24 cellular contexts compared by ENCODE assay signal in genomic region chr11:6458352-6458751, GRCh38. TPM values are rescaled to one million over a fixed set of nuclear protein-coding genes. Genes with fewer than 3 reads are reported as not detected.
"Had no signal": no experiment of that assay in that cellular context is flagged by ENCODE, and none has a peak within 500 bp of the region (broad histone marks: within the 10 kb centered on the region; RNA-seq: fewer than 3 reads in every experiment).

No MANE protein-coding gene starts in this region.

- H3K36me3 Mint-ChIP-seq: activated naive CD4-positive, alpha-beta T cell treated with anti-CD3 and anti-CD28 coated beads, Interleukin-2, amount 10 ng/mL, durations not matched to agents 7 days and 5 days had no signal

- DNase-seq: activated CD4-positive, alpha-beta T cell treated with anti-CD3 and anti-CD28 coated beads for 36 hours; activated CD4-positive, alpha-beta T cell treated with anti-CD3 and anti-CD28 coated beads, Interleukin-2, amount 50 U/mL, for 1 hour; activated CD8-positive, alpha-beta memory T cell treated with anti-CD3 and anti-CD28 coated beads, Interleukin-2, amount 50 U/mL, for 4 hours; activated CD8-positive, alpha-beta T cell treated with anti-CD3 and anti-CD28 coated beads for 36 hours; activated gamma-delta T cell treated with Interleukin-2 at 50 U/mL for 16 hours; activated naive CD4-positive, alpha-beta T cell treated with anti-CD3 and anti-CD28 coated beads, Interleukin-2, amount 10 ng/mL, durations not matched to agents 7 days and 5 days; activated naive CD8-positive, alpha-beta T cell treated with anti-CD3 and anti-CD28 coated beads for 36 hours; activated T-cell treated with anti-CD3 and anti-CD28 coated beads, Interleukin-2, amount 50 U/mL, for 72 hours; Karpas-422; MM.1S; NCI-H1105; NCI-H1436; NCI-H187 treated with DMSO at 0.1 percent for 48 hours; NCI-H2081 treated with DMSO at 0.1 percent for 48 hours; NCI-H345; NCI-H510A; NCI-H69; T-cell; T-helper 2 cell; T1000 had no signal

- H3K4me3 Mint-ChIP-seq: activated CD4-positive, alpha-beta T cell treated with anti-CD3 and anti-CD28 coated beads for 36 hours; activated CD8-positive, alpha-beta T cell treated with anti-CD3 and anti-CD28 coated beads for 36 hours; activated naive CD4-positive, alpha-beta T cell treated with anti-CD3 and anti-CD28 coated beads, Interleukin-2, amount 10 ng/mL, durations not matched to agents 7 days and 5 days; activated naive CD8-positive, alpha-beta T cell treated with anti-CD3 and anti-CD28 coated beads for 36 hours; activated T-cell treated with anti-CD3 and anti-CD28 coated beads, Interleukin-2, amount 50 U/mL, for 72 hours; T-cell had no signal

- H3K27me3 Mint-ChIP-seq: activated CD4-positive, alpha-beta T cell treated with anti-CD3 and anti-CD28 coated beads for 36 hours; activated CD8-positive, alpha-beta T cell treated with anti-CD3 and anti-CD28 coated beads for 36 hours; activated naive CD4-positive, alpha-beta T cell treated with anti-CD3 and anti-CD28 coated beads, Interleukin-2, amount 10 ng/mL, durations not matched to agents 7 days and 5 days; activated naive CD8-positive, alpha-beta T cell treated with anti-CD3 and anti-CD28 coated beads for 36 hours; T-cell had no signal

- H3K27ac Mint-ChIP-seq: activated CD4-positive, alpha-beta T cell treated with anti-CD3 and anti-CD28 coated beads for 36 hours; activated CD8-positive, alpha-beta T cell treated with anti-CD3 and anti-CD28 coated beads for 36 hours; activated naive CD4-positive, alpha-beta T cell treated with anti-CD3 and anti-CD28 coated beads, Interleukin-2, amount 10 ng/mL, durations not matched to agents 7 days and 5 days; activated naive CD8-positive, alpha-beta T cell treated with anti-CD3 and anti-CD28 coated beads for 36 hours; activated T-cell treated with anti-CD3 and anti-CD28 coated beads, Interleukin-2, amount 50 U/mL, for 72 hours; activated T-helper 2 cell treated with anti-CD3 and anti-CD28 coated beads, Interferon-gamma antibody, Interleukin-2, Interleukin-4, amounts not matched to agents 10 μg/mL and 5 μg/mL and 100 μg/mL, durations not matched to agents 14 hours and 24 hours and 36 hours; T-cell had no signal

- H3K4me3 ChIP-seq: K562, SK-N-MC had no signal

- H3K27ac ChIP-seq: SK-N-MC, VCaP had no signal

- ATAC-seq: activated CD4-positive, alpha-beta T cell treated with anti-CD3 and anti-CD28 coated beads for 36 hours; activated CD8-positive, alpha-beta T cell treated with anti-CD3 and anti-CD28 coated beads for 36 hours; activated T-cell treated with anti-CD3 and anti-CD28 coated beads, Interleukin-2, amount 50 U/mL, for 72 hours; K562; T-cell had no signal

- H3K4me1 Mint-ChIP-seq: activated CD4-positive, alpha-beta T cell treated with anti-CD3 and anti-CD28 coated beads for 36 hours; activated naive CD4-positive, alpha-beta T cell treated with anti-CD3 and anti-CD28 coated beads, Interleukin-2, amount 10 ng/mL, durations not matched to agents 7 days and 5 days; activated naive CD8-positive, alpha-beta T cell treated with anti-CD3 and anti-CD28 coated beads for 36 hours; T-cell had no signal

- H3K9me3 Mint-ChIP-seq: activated CD8-positive, alpha-beta T cell treated with anti-CD3 and anti-CD28 coated beads for 36 hours; activated naive CD4-positive, alpha-beta T cell treated with anti-CD3 and anti-CD28 coated beads, Interleukin-2, amount 10 ng/mL, durations not matched to agents 7 days and 5 days; activated naive CD8-positive, alpha-beta T cell treated with anti-CD3 and anti-CD28 coated beads for 36 hours; activated T-cell treated with anti-CD3 and anti-CD28 coated beads, Interleukin-2, amount 50 U/mL, for 72 hours; activated T-helper 2 cell treated with anti-CD3 and anti-CD28 coated beads, Interferon-gamma antibody, Interleukin-2, Interleukin-4, amounts not matched to agents 10 μg/mL and 5 μg/mL and 100 μg/mL, durations not matched to agents 14 hours and 24 hours and 36 hours; T-cell had no signal

RNA-seq across cellular contexts. Expression of gene HPX, which starts 17.6 kb away (rescaled TPM):
- total RNA-seq: activated CD8-positive, alpha-beta T cell treated with anti-CD3 and anti-CD28 coated beads for 36 hours; activated naive CD8-positive, alpha-beta T cell treated with anti-CD3 and anti-CD28 coated beads for 36 hours had no signal
